Comparison of ENCODE assay signal across 1 cellular context in genomic region chr6:169639653-169640278, GRCh38.
TF ChIP-seq lines count a peak whose summit lies in the region.

No MANE protein-coding gene starts in this region.

TF ChIP-seq in GM23338, 12 proteins besides CTCF, POLR2A, EP300 and RAD21:
- no peak for TF ChIP-seq JUNB (IDR thresholded peaks at IDR 0.05; ENCODE audit: unreplicated experiment)
- no peak for TF ChIP-seq ZNF462 (CRISPR knock-in tag; IDR thresholded peaks at IDR 0.05)
- TF ChIP-seq ZNF114 (CRISPR knock-in tag; IDR thresholded peaks at IDR 0.05): no peak
- TF ChIP-seq NANOG (IDR thresholded peaks at IDR 0.05; ENCODE audit: borderline replicate concordance): no peak
- TF ChIP-seq EZH2phosphoT487 (IDR thresholded peaks at IDR 0.05; ENCODE audit: unreplicated experiment): no peak
- TF ChIP-seq STAT1 (IDR thresholded peaks at IDR 0.05; ENCODE audit: unreplicated experiment): no peak
- TF ChIP-seq CREB1 (CRISPR knock-in tag; IDR thresholded peaks at IDR 0.05; ENCODE audit: low read depth): no peak
TF ChIP-seq in GM23338: peak in this region for 0.
